ENCODE assay signal across 1 cellular context in the genomic region with DNA sequence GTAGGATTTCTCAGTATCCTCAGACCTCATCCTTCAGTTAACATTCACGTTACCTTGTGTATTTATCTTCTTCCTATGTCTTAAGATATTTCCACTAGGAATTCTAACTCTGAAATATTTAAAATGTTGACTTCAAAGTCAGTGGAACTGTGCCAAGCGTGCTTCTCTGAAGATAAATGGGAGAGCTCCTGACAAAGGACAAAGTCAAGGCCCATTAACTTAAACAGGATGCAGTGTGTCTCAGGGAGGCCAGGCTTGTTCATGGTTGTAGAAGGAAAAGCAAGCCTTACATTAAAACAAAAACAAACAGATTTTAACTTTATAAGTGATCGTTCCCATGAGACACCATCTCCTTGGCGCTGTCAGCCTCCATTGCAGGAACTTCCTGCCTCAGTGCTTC.
TF ChIP-seq lines count a peak whose summit lies in the region.

No MANE protein-coding gene starts in this region.

TF ChIP-seq in SK-N-SH, 30 proteins besides CTCF, POLR2A, EP300 and RAD21 (continued from another document):
- no peak for TF ChIP-seq RCOR1 (IDR thresholded peaks at IDR 0.05; ENCODE audit: low read length)
